In genomic region chr16:84607061-84607460, GRCh38 we compare ENCODE assay signal across 14 cellular contexts. TPM values are rescaled to one million over a fixed set of nuclear protein-coding genes. Genes with fewer than 3 reads are reported as not detected.
DNase-seq lines count a peak whose midpoint lies in the region; ATAC-seq and TF ChIP-seq lines count a peak whose summit lies in the region.
"Had no signal": no experiment of that assay in that cellular context is flagged by ENCODE, and none has a peak within 500 bp of the region (broad histone marks: within the 10 kb centered on the region; RNA-seq: fewer than 3 reads in every experiment).

No MANE protein-coding gene starts in this region.

- H3K4me3 Mint-ChIP-seq in activated naive CD4-positive, alpha-beta T cell treated with anti-CD3 and anti-CD28 coated beads, Interleukin-2, amount 50 U/mL, for 24 hours, result peak overlapping the region; percentile 74
- peak overlapping the region; percentile 70 for H3K4me3 Mint-ChIP-seq in activated CD8-positive, alpha-beta T cell treated with anti-CD3 and anti-CD28 coated beads, Interleukin-2, amount 10 ng/mL, durations not matched to agents 7 days and 5 days
- H3K4me3 Mint-ChIP-seq in naive B cell, result peak overlapping the region in 7 of 8 donors; percentile 50 to 93 (median 83)

- peaks cover 91% of the 10 kb centered on the region for H3K4me1 Mint-ChIP-seq in activated naive CD4-positive, alpha-beta T cell treated with anti-CD3 and anti-CD28 coated beads, Interleukin-2, amount 50 U/mL, for 24 hours
- H3K4me1 Mint-ChIP-seq in activated CD8-positive, alpha-beta T cell treated with anti-CD3 and anti-CD28 coated beads, Interleukin-2, amount 10 ng/mL, durations not matched to agents 7 days and 5 days (ENCODE audit: low read depth), result peaks cover 96% of the 10 kb centered on the region
- H3K4me1 Mint-ChIP-seq in naive B cell, result peaks cover 68 to 93% (median 90%) of the 10 kb centered on the region in 3 donors

- no peaks in the 10 kb centered on the region for H3K27me3 Mint-ChIP-seq in activated naive CD4-positive, alpha-beta T cell treated with anti-CD3 and anti-CD28 coated beads, Interleukin-2, amount 50 U/mL, for 24 hours
- no peaks in the 10 kb centered on the region for H3K27me3 Mint-ChIP-seq in activated CD8-positive, alpha-beta T cell treated with anti-CD3 and anti-CD28 coated beads, Interleukin-2, amount 10 ng/mL, durations not matched to agents 7 days and 5 days (ENCODE audit: low read depth)
- H3K27me3 Mint-ChIP-seq in naive B cell, result no peaks in the 10 kb centered on the region

- H3K9me3 Mint-ChIP-seq in activated naive CD4-positive, alpha-beta T cell treated with anti-CD3 and anti-CD28 coated beads, Interleukin-2, amount 50 U/mL, for 24 hours, result no peaks in the 10 kb centered on the region
- no peaks in the 10 kb centered on the region for H3K9me3 Mint-ChIP-seq in activated CD8-positive, alpha-beta T cell treated with anti-CD3 and anti-CD28 coated beads, Interleukin-2, amount 10 ng/mL, durations not matched to agents 7 days and 5 days (ENCODE audit: insufficient read depth)
- peaks cover 0 to 14% (median 5%) of the 10 kb centered on the region in 7 donors for H3K9me3 Mint-ChIP-seq in naive B cell

- peak overlapping the region; percentile 6 for H3K27ac ChIP-seq in upper lobe of right lung
- H3K27ac ChIP-seq: GM23248, tibial artery had no signal

- H3K36me3 ChIP-seq in upper lobe of right lung, result no peaks in the 10 kb centered on the region
- H3K36me3 ChIP-seq: tibial artery had no signal

- peaks cover 27% of the 10 kb centered on the region for H3K4me1 ChIP-seq in upper lobe of right lung

- no peaks in the 10 kb centered on the region for H3K27me3 ChIP-seq in upper lobe of right lung
- H3K27me3 ChIP-seq: tibial artery had no signal

- H3K27ac Mint-ChIP-seq in activated naive CD4-positive, alpha-beta T cell treated with anti-CD3 and anti-CD28 coated beads, Interleukin-2, amount 50 U/mL, for 24 hours, result peak overlapping the region; percentile 92
- peak overlapping the region; percentile 92 for H3K27ac Mint-ChIP-seq in activated CD8-positive, alpha-beta T cell treated with anti-CD3 and anti-CD28 coated beads, Interleukin-2, amount 10 ng/mL, durations not matched to agents 7 days and 5 days
- peak overlapping the region; percentile 9 to 98 (median 94) for H3K27ac Mint-ChIP-seq in naive B cell

- DNase-seq in activated naive CD4-positive, alpha-beta T cell (lab: John Stamatoyannopoulos, UW), result no peak
- no peak for DNase-seq in activated CD8-positive, alpha-beta T cell treated with anti-CD3 and anti-CD28 coated beads, Interleukin-2, amount 10 ng/mL, durations not matched to agents 7 days and 5 days
- DNase-seq in naive B cell (no peak), upper lobe of right lung (no peak), mesenteric fat pad (ENCODE audit: low spot score) (no peak), NCI-H1048 (lab: John Stamatoyannopoulos, UW) (no peak)
- no peak for DNase-seq in effector CD8-positive, alpha-beta T cell (lab: John Stamatoyannopoulos, UW)
- DNase-seq: GM23248, IMR-90, left cardiac atrium, NCI-H1436 treated with DMSO at 0.1 percent for 48 hours, NCI-H446, tibial artery had no signal

- no peak for TF ChIP-seq CTCF in upper lobe of right lung (IDR thresholded peaks at IDR 0.05)

- CTCF ChIA-PET in activated CD8-positive, alpha-beta T cell treated with anti-CD3 and anti-CD28 coated beads, Interleukin-2, amount 10 ng/mL, durations not matched to agents 7 days and 5 days (lab: Charles Lee), result interaction anchor here (0.9 to 3.6 kb wide), 6 partner anchors 8 to 96 kb away, joined by 3 to 25 read pairs (median 5); no protein-coding TSS in a partner anchor

- H3K36me3 Mint-ChIP-seq in activated naive CD4-positive, alpha-beta T cell treated with anti-CD3 and anti-CD28 coated beads, Interleukin-2, amount 50 U/mL, for 24 hours, result peaks cover 13% of the 10 kb centered on the region
- H3K36me3 Mint-ChIP-seq in activated CD8-positive, alpha-beta T cell treated with anti-CD3 and anti-CD28 coated beads, Interleukin-2, amount 10 ng/mL, durations not matched to agents 7 days and 5 days (ENCODE audit: low read depth), result peaks cover 92% of the 10 kb centered on the region
- H3K36me3 Mint-ChIP-seq in naive B cell, result peaks cover 12 to 27% of the 10 kb centered on the region in 2 donors

- no peak overlapping the region for H3K4me3 ChIP-seq in upper lobe of right lung
- H3K4me3 ChIP-seq: GM23248, tibial artery had no signal

- POLR2A ChIA-PET in activated CD8-positive, alpha-beta T cell treated with anti-CD3 and anti-CD28 coated beads, Interleukin-2, amount 10 ng/mL, durations not matched to agents 7 days and 5 days (lab: Charles Lee), result interaction anchor here (0.5 to 3.8 kb wide), 9 partner anchors 9 to 93 kb away, joined by 3 to 30 read pairs (median 6); partner anchors contain the start of gene COTL1

- ATAC-seq in activated CD8-positive, alpha-beta T cell treated with anti-CD3 and anti-CD28 coated beads, Interleukin-2, amount 10 ng/mL, durations not matched to agents 7 days and 5 days, result no peak
- ATAC-seq in naive B cell (ENCODE audit: low read depth in 2 of 2), result no peak
- no peak for ATAC-seq in upper lobe of right lung

- intact Hi-C loops in upper lobe of right lung (cut with DNase I), result no loop called here

- no peaks in the 10 kb centered on the region for H3K9me3 ChIP-seq in upper lobe of right lung

RNA-seq across cellular contexts. Expression of gene COTL1, which starts 10.8 kb away (rescaled TPM):
- total RNA-seq in activated CD8-positive, alpha-beta T cell treated with anti-CD3 and anti-CD28 coated beads, Interleukin-2, amount 10 ng/mL, durations not matched to agents 7 days and 5 days, result 100 to 1,000 TPM; 837 to 887 TPM
- 100 to 1,000 TPM; 167 to 439 (median 373) TPM for polyA plus RNA-seq in naive B cell (ENCODE audit: low read depth in 6 of 6)
- total RNA-seq in upper lobe of right lung (129 TPM), mesenteric fat pad (164 TPM)

RNA-seq across cellular contexts. Expression of gene KLHL36, which starts 41.2 kb away (rescaled TPM):
- 10 to 100 TPM; 31.4 to 32.6 TPM for total RNA-seq in activated CD8-positive, alpha-beta T cell treated with anti-CD3 and anti-CD28 coated beads, Interleukin-2, amount 10 ng/mL, durations not matched to agents 7 days and 5 days
- 10 to 100 TPM; 29.7 to 40.3 (median 37.5) TPM for polyA plus RNA-seq in naive B cell (ENCODE audit: low read depth in 6 of 6)
- total RNA-seq in upper lobe of right lung (56.3 TPM), mesenteric fat pad (55.4 TPM)
